ENCODE assay signal across 8 cellular contexts in genomic region chr10:71396084-71396713, GRCh38. TPM values are rescaled to one million over a fixed set of nuclear protein-coding genes. Genes with fewer than 3 reads are reported as not detected.
DNase-seq lines count a peak whose midpoint lies in the region; ATAC-seq and TF ChIP-seq lines count a peak whose summit lies in the region.

No MANE protein-coding gene starts in this region.

- CTCF ChIA-PET in activated CD4-positive, alpha-beta memory T cell treated with anti-CD3 and anti-CD28 coated beads for 36 hours (lab: Charles Lee), result interaction anchor here (0.7 to 6.5 kb wide), 12 partner anchors 11 to 415 kb away, joined by 3 to 50 read pairs (median 3); no protein-coding TSS in a partner anchor
- CTCF ChIA-PET in activated CD4-positive, alpha-beta memory T cell treated with anti-CD3 and anti-CD28 coated beads, Interleukin-2, amount 10 ng/mL, durations not matched to agents 7 days and 5 days (lab: Charles Lee), result interaction anchor here (0.8 to 1.4 kb wide), 3 partner anchors 12 to 174 kb away, joined by 3 to 6 read pairs (median 5); partner anchors contain the start of gene SLC29A3

- TF ChIP-seq CTCF in brain (conservative IDR thresholded peaks at IDR 0.05), result peak; percentile 82 to 85

- intact Hi-C loops in activated CD4-positive, alpha-beta memory T cell treated with anti-CD3 and anti-CD28 coated beads for 36 hours (cut with micrococcal nuclease), result loop anchor here (1.0 to 5.0 kb wide), 3 partner anchors 82 to 311 kb away; no protein-coding TSS in a partner anchor

- no peaks in the 10 kb centered on the region for H3K9me3 Mint-ChIP-seq in activated CD4-positive, alpha-beta memory T cell treated with anti-CD3 and anti-CD28 coated beads for 36 hours
- no peaks in the 10 kb centered on the region for H3K9me3 Mint-ChIP-seq in activated CD4-positive, alpha-beta memory T cell treated with anti-CD3 and anti-CD28 coated beads, Interleukin-2, amount 10 ng/mL, durations not matched to agents 7 days and 5 days
- no peaks in the 10 kb centered on the region for H3K9me3 Mint-ChIP-seq in brain

- no peak overlapping the region for H3K27ac Mint-ChIP-seq in activated CD4-positive, alpha-beta memory T cell treated with anti-CD3 and anti-CD28 coated beads for 36 hours
- H3K27ac Mint-ChIP-seq in activated CD4-positive, alpha-beta memory T cell treated with anti-CD3 and anti-CD28 coated beads, Interleukin-2, amount 10 ng/mL, durations not matched to agents 7 days and 5 days, result no peak overlapping the region
- peak overlapping the region in 3 of 5 experiments; percentile 57 to 84 (median 71) for H3K27ac Mint-ChIP-seq in brain

- POLR2A ChIA-PET in activated CD4-positive, alpha-beta memory T cell treated with anti-CD3 and anti-CD28 coated beads for 36 hours (lab: Charles Lee), result interaction anchor here (0.6 kb wide), 1 partner anchor 102 kb away, joined by 3 read pairs; no protein-coding TSS in a partner anchor
- POLR2A ChIA-PET in activated CD4-positive, alpha-beta memory T cell treated with anti-CD3 and anti-CD28 coated beads, Interleukin-2, amount 10 ng/mL, durations not matched to agents 7 days and 5 days (lab: Charles Lee), result no interaction called here

- no peak for ATAC-seq in HG02642 (IDR thresholded peaks at IDR 0.05; ENCODE audit: poor library complexity, unreplicated experiment)
- no peak for ATAC-seq in GM18519 (IDR thresholded peaks at IDR 0.05; ENCODE audit: low FRiP score, unreplicated experiment)

- H3K4me3 Mint-ChIP-seq in activated CD4-positive, alpha-beta memory T cell treated with anti-CD3 and anti-CD28 coated beads for 36 hours, result no peak overlapping the region
- H3K4me3 Mint-ChIP-seq in activated CD4-positive, alpha-beta memory T cell treated with anti-CD3 and anti-CD28 coated beads, Interleukin-2, amount 10 ng/mL, durations not matched to agents 7 days and 5 days, result no peak overlapping the region
- peak overlapping the region; percentile 46 to 75 (median 58) for H3K4me3 Mint-ChIP-seq in brain

- no peaks in the 10 kb centered on the region for H3K36me3 Mint-ChIP-seq in activated CD4-positive, alpha-beta memory T cell treated with anti-CD3 and anti-CD28 coated beads for 36 hours
- H3K36me3 Mint-ChIP-seq in activated CD4-positive, alpha-beta memory T cell treated with anti-CD3 and anti-CD28 coated beads, Interleukin-2, amount 10 ng/mL, durations not matched to agents 7 days and 5 days (ENCODE audit: low read depth), result no peaks in the 10 kb centered on the region
- H3K36me3 Mint-ChIP-seq in brain, result no peaks in the 10 kb centered on the region

- peaks cover 51% of the 10 kb centered on the region for H3K27me3 Mint-ChIP-seq in activated CD4-positive, alpha-beta memory T cell treated with anti-CD3 and anti-CD28 coated beads for 36 hours
- H3K27me3 Mint-ChIP-seq in activated CD4-positive, alpha-beta memory T cell treated with anti-CD3 and anti-CD28 coated beads, Interleukin-2, amount 10 ng/mL, durations not matched to agents 7 days and 5 days, result peaks cover 68% of the 10 kb centered on the region
- H3K27me3 Mint-ChIP-seq in brain, result peaks cover 36% of the 10 kb centered on the region

- peak; percentile 50 for DNase-seq in activated CD4-positive, alpha-beta memory T cell treated with anti-CD3 and anti-CD28 coated beads for 36 hours
- DNase-seq in activated CD4-positive, alpha-beta memory T cell treated with anti-CD3 and anti-CD28 coated beads, Interleukin-2, amount 10 ng/mL, durations not matched to agents 7 days and 5 days, result no peak
- DNase-seq in NCI-H82 (lab: John Stamatoyannopoulos, UW) (peak; percentile 94), islet precursor cell (peak; percentile 80)
- DNase-seq in stimulated activated CD8-positive, alpha-beta memory T cell treated with anti-CD3 and anti-CD28 coated beads, Interleukin-7, amount 100 ng/mL, for 48 hours (ENCODE audit: extremely low read depth in 1 of 2, low read depth in 1 of 2), result peak; percentile 10 to 23

- H3K4me1 Mint-ChIP-seq in activated CD4-positive, alpha-beta memory T cell treated with anti-CD3 and anti-CD28 coated beads for 36 hours (ENCODE audit: low read depth), result peaks cover 7% of the 10 kb centered on the region
- H3K4me1 Mint-ChIP-seq in activated CD4-positive, alpha-beta memory T cell treated with anti-CD3 and anti-CD28 coated beads, Interleukin-2, amount 10 ng/mL, durations not matched to agents 7 days and 5 days, result peaks cover 8% of the 10 kb centered on the region
- H3K4me1 Mint-ChIP-seq in brain, result peaks cover 23% of the 10 kb centered on the region

RNA-seq across cellular contexts. Expression of gene CDH23, which starts 0.5 kb away (rescaled TPM):
- total RNA-seq in activated CD4-positive, alpha-beta memory T cell treated with anti-CD3 and anti-CD28 coated beads for 36 hours, result 1 to 10 TPM; 2.6 TPM
- 1 to 10 TPM; 1.3 TPM for total RNA-seq in activated CD4-positive, alpha-beta memory T cell treated with anti-CD3 and anti-CD28 coated beads, Interleukin-2, amount 10 ng/mL, durations not matched to agents 7 days and 5 days
- polyA plus RNA-seq in brain (ENCODE audit: insufficient read depth, low read depth, low replicate concordance), result 5.9 TPM

Comparison
In these comparisons a context has a peak if more than half of its experiments do, and no peak if none do; other contexts are left out.
1. H3K27ac Mint-ChIP-seq: peak in brain (3 of 5); none in activated CD4-positive, alpha-beta memory T cell treated with anti-CD3 and anti-CD28 coated beads for 36 hours (single experiment) and activated CD4-positive, alpha-beta memory T cell treated with anti-CD3 and anti-CD28 coated beads, Interleukin-2, amount 10 ng/mL, durations not matched to agents 7 days and 5 days (single experiment).
2. H3K4me3 Mint-ChIP-seq: peak in brain (5 of 5); none in activated CD4-positive, alpha-beta memory T cell treated with anti-CD3 and anti-CD28 coated beads for 36 hours (single experiment) and activated CD4-positive, alpha-beta memory T cell treated with anti-CD3 and anti-CD28 coated beads, Interleukin-2, amount 10 ng/mL, durations not matched to agents 7 days and 5 days (single experiment).